Comparison of ENCODE assay signal across 1 cellular context in genomic region chr6:149118737-149119653, GRCh38.
TF ChIP-seq lines count a peak whose summit lies in the region.

No MANE protein-coding gene starts in this region.

TF ChIP-seq in K562, 482 proteins besides CTCF, POLR2A, EP300 and RAD21 (continued from another document and continues in another):
- TF ChIP-seq SOX6 (IDR thresholded peaks at IDR 0.05) (peak; percentile 37; the same call in 1 of the 2 replicates), ID3 (CRISPR knock-in tag; IDR thresholded peaks at IDR 0.05) (no peak), ID3 (tag; IDR thresholded peaks at IDR 0.05) (0 out of 2 replicates have a peak, but pooled peaks have one; percentile 8), ZNF165 (CRISPR knock-in tag; IDR thresholded peaks at IDR 0.05; ENCODE audit: borderline replicate concordance) (no peak), BACH1 (tag; IDR thresholded peaks at IDR 0.05) (peak; percentile 62; the same call in 1 of the 2 replicates), STAT5B (CRISPR knock-in tag; IDR thresholded peaks at IDR 0.05) (no peak), HDAC2 (IDR thresholded peaks at IDR 0.05) (peak; percentile 52; the same call in 1 of the 2 replicates), LEF1 (IDR thresholded peaks at IDR 0.05) (peak; percentile 79), RCOR1 (IDR thresholded peaks at IDR 0.05; ENCODE audit: borderline replicate concordance in 1 of 2, low read depth in 2 of 2, low read length in 2 of 2) (peak in 1 of 2 experiments; percentile 50; a peak in 2 of 4 replicates), PKNOX1 (IDR thresholded peaks at IDR 0.05) (peak; percentile 77), MAFG (tag; conservative IDR thresholded peaks at IDR 0.05) (peak; percentile 68), CCAR2 (IDR thresholded peaks at IDR 0.05; ENCODE audit: low read depth, low read length) (no peak), ZNF175 (CRISPR knock-in tag; IDR thresholded peaks at IDR 0.05; ENCODE audit: low read depth) (peak; percentile 64; the same call in 1 of the 2 replicates), ZMIZ1 (IDR thresholded peaks at IDR 0.05; ENCODE audit: low read depth in 2 of 2, low read length in 2 of 2) (peak in 1 of 2 experiments; percentile 40; a peak in 1 of 4 replicates), IRF9 (tag; IDR thresholded peaks at IDR 0.05) (peak; percentile 14; the same call in 1 of the 2 replicates), NCOR1 (IDR thresholded peaks at IDR 0.05) (peak; percentile 83), FOSL1 (tag; conservative IDR thresholded peaks at IDR 0.05) (peak; percentile 97), RFX1 (IDR thresholded peaks at IDR 0.05) (peak; percentile 55), HLTF (IDR thresholded peaks at IDR 0.05) (no peak), MTA2 (IDR thresholded peaks at IDR 0.05; ENCODE audit: low read depth) (peak; percentile 82), TCFL5 (CRISPR knock-in tag; conservative IDR thresholded peaks at IDR 0.05) (no peak), CBX3 (IDR thresholded peaks at IDR 0.05; ENCODE audit: borderline replicate concordance in 1 of 2, low read length in 2 of 2) (peak in 1 of 2 experiments; percentile 13; a peak in 1 of 3 replicates), DNMT1 (IDR thresholded peaks at IDR 0.05) (no peak), MAFF (IDR thresholded peaks at IDR 0.05; ENCODE audit: low read length) (peak; percentile 72; the same call in 1 of the 2 replicates), HDAC8 (tag; IDR thresholded peaks at IDR 0.05) (0 out of 2 replicates have a peak, but pooled peaks have one; percentile 32), NFYB (IDR thresholded peaks at IDR 0.05; ENCODE audit: extremely low read depth, insufficient read length) (no peak), ZNF143 (CRISPR knock-in tag; IDR thresholded peaks at IDR 0.05) (no peak), MBD2 (IDR thresholded peaks at IDR 0.05; ENCODE audit: borderline replicate concordance, low read depth) (0 out of 2 replicates have a peak, but pooled peaks have one; percentile 25), PML (IDR thresholded peaks at IDR 0.05; ENCODE audit: low read length) (peak; percentile 76), EHMT2 (IDR thresholded peaks at IDR 0.05) (peak; percentile 76; the same call in 1 of the 2 replicates), CXXC5 (CRISPR knock-in tag; IDR thresholded peaks at IDR 0.05) (peak; percentile 18; the same call in 1 of the 2 replicates), CHD4 (IDR thresholded peaks at IDR 0.05; ENCODE audit: insufficient read depth, insufficient replicate concordance, low read depth, low read length, poor library complexity, severe bottlenecking) (peak; percentile 26), FOS (IDR thresholded peaks at IDR 0.05; ENCODE audit: extremely low read depth, insufficient read length) (peak; percentile 19), EWSR1 (IDR thresholded peaks at IDR 0.05; ENCODE audit: borderline replicate concordance, low read depth, partially characterized antibody) (no peak), ZNF707 (CRISPR knock-in tag; conservative IDR thresholded peaks at IDR 0.05) (no peak), TRIM24 (IDR thresholded peaks at IDR 0.05) (peak; percentile 72 to 82), ARID4B (CRISPR knock-in tag; IDR thresholded peaks at IDR 0.05) (no peak), SMARCE1 (IDR thresholded peaks at IDR 0.05) (peak; percentile 96), GTF2E2 (tag; IDR thresholded peaks at IDR 0.05) (0 out of 2 replicates have a peak, but pooled peaks have one; percentile 16), ATF7 (IDR thresholded peaks at IDR 0.05) (peak; percentile 65; the same call in 1 of the 2 replicates), TAL1 (IDR thresholded peaks at IDR 0.05) (peak; percentile 84), MAFK (IDR thresholded peaks at IDR 0.05; ENCODE audit: low read length) (peak; percentile 68; the same call in 1 of the 2 replicates), KHSRP (IDR thresholded peaks at IDR 0.05) (peak; percentile 18; the same call in 1 of the 2 replicates), RBM15 (IDR thresholded peaks at IDR 0.05; ENCODE audit: insufficient read depth, low read length) (no peak), MEIS2 (IDR thresholded peaks at IDR 0.05; ENCODE audit: partially characterized antibody) (peak; percentile 77), NCOA2 (IDR thresholded peaks at IDR 0.05; ENCODE audit: partially characterized antibody in 2 of 2) (peak in 1 of 2 experiments; percentile 67), KLF6 (CRISPR knock-in tag; IDR thresholded peaks at IDR 0.05; ENCODE audit: borderline replicate concordance) (no peak), CLOCK (CRISPR knock-in tag; IDR thresholded peaks at IDR 0.05; ENCODE audit: borderline replicate concordance) (no peak), ZNF316 (IDR thresholded peaks at IDR 0.05) (peak; percentile 48), TBL1XR1 (IDR thresholded peaks at IDR 0.05; ENCODE audit: low read length in 2 of 2) (peak in 1 of 2 experiments; percentile 83; a peak in 2 of 4 replicates), ZNF639 (CRISPR knock-in tag; conservative IDR thresholded peaks at IDR 0.05 in 1 of 2, IDR thresholded peaks at IDR 0.05 in 1 of 2) (0 out of 4 replicates have a peak, but pooled peaks of 1 of the 2 experiments have one; percentile 24), ATF1 (CRISPR knock-in tag; IDR thresholded peaks at IDR 0.05) (no peak), ATF1 (tag; IDR thresholded peaks at IDR 0.05) (0 out of 2 replicates have a peak, but pooled peaks have one; percentile 7), MTA1 (IDR thresholded peaks at IDR 0.05; ENCODE audit: borderline replicate concordance) (0 out of 2 replicates have a peak, but pooled peaks have one; percentile 20), PHF20 (IDR thresholded peaks at IDR 0.05; ENCODE audit: partially characterized antibody) (no peak), NFE2 (IDR thresholded peaks at IDR 0.05; ENCODE audit: low read depth) (peak; percentile 93), PHB2 (IDR thresholded peaks at IDR 0.05; ENCODE audit: low read depth) (no peak), POLR2AphosphoS5 (IDR thresholded peaks at IDR 0.05; ENCODE audit: control insufficient read depth, insufficient read depth, low read depth, low read length) (0 out of 2 replicates have a peak, but pooled peaks have one; percentile 35), MAZ (CRISPR knock-in tag; conservative IDR thresholded peaks at IDR 0.05 in 1 of 2, IDR thresholded peaks at IDR 0.05 in 1 of 2) (peak in 1 of 2 experiments; percentile 7; a peak in 1 of 4 replicates), SMARCA4 (IDR thresholded peaks at IDR 0.05) (peak; percentile 98), L3MBTL2 (IDR thresholded peaks at IDR 0.05) (0 out of 2 replicates have a peak, but pooled peaks have one; percentile 20), JUN (IDR thresholded peaks at IDR 0.05; ENCODE audit: borderline replicate concordance, low read depth, low read length) (peak; percentile 75), JUN (CRISPR knock-in tag; IDR thresholded peaks at IDR 0.05; ENCODE audit: borderline replicate concordance) (no peak)
